In genomic region chr14:36057452-36058142, GRCh38 we compare ENCODE assay signal across 1 cellular context.
A peak's percentile ranks its signal among the peaks of the same experiment; 100 is the strongest.
TF ChIP-seq lines count a peak whose summit lies in the region.

No MANE protein-coding gene starts in this region.

TF ChIP-seq in HEK293, 187 proteins besides CTCF, POLR2A, EP300 and RAD21 (continued from another document):
- TF ChIP-seq ZNF776 (tag by site-specific recombination; IDR thresholded peaks at IDR 0.05; ENCODE audit: borderline replicate concordance) (no peak), ZNF16 (tag by site-specific recombination; IDR thresholded peaks at IDR 0.05; ENCODE audit: low read depth) (no peak), BCL11A (tag by site-specific recombination; IDR thresholded peaks at IDR 0.05; ENCODE audit: low read depth) (no peak), ZFHX2 (tag by site-specific recombination; conservative IDR thresholded peaks at IDR 0.05) (no peak), ZNF639 (tag by site-specific recombination; IDR thresholded peaks at IDR 0.05) (no peak), ZNF501 (tag by site-specific recombination; IDR thresholded peaks at IDR 0.05) (no peak), ZNF704 (tag by site-specific recombination; IDR thresholded peaks at IDR 0.05) (no peak), ZNF473 (tag by site-specific recombination; IDR thresholded peaks at IDR 0.05) (no peak), TRIM28 (IDR thresholded peaks at IDR 0.05; ENCODE audit: borderline replicate concordance, low read length) (no peak), ZNF585B (tag by site-specific recombination; IDR thresholded peaks at IDR 0.05) (no peak), ZNF513 (tag by site-specific recombination; IDR thresholded peaks at IDR 0.05) (no peak), YY2 (tag by site-specific recombination; IDR thresholded peaks at IDR 0.05) (no peak), ZNF777 (tag by site-specific recombination; IDR thresholded peaks at IDR 0.05; ENCODE audit: borderline replicate concordance) (no peak), ZBTB1 (tag by site-specific recombination; IDR thresholded peaks at IDR 0.05) (no peak), MZF1 (tag by site-specific recombination; IDR thresholded peaks at IDR 0.05; ENCODE audit: borderline replicate concordance) (no peak), ZFP69B (tag by site-specific recombination; IDR thresholded peaks at IDR 0.05) (no peak), KLF1 (tag by site-specific recombination; IDR thresholded peaks at IDR 0.05) (no peak), ZNF266 (tag by site-specific recombination; IDR thresholded peaks at IDR 0.05; ENCODE audit: low read depth) (no peak), ZNF768 (tag by site-specific recombination; IDR thresholded peaks at IDR 0.05) (no peak), ZNF292 (tag by site-specific recombination; IDR thresholded peaks at IDR 0.05; ENCODE audit: borderline replicate concordance, low read depth) (no peak), ZNF596 (tag by site-specific recombination; IDR thresholded peaks at IDR 0.05) (no peak), HOXC10 (CRISPR knock-in tag; IDR thresholded peaks at IDR 0.05) (no peak), ZNF510 (tag by site-specific recombination; IDR thresholded peaks at IDR 0.05; ENCODE audit: insufficient replicate concordance) (peak; percentile 49), ATF2 (tag by site-specific recombination; IDR thresholded peaks at IDR 0.05; ENCODE audit: low read depth) (no peak), ZNF350 (tag by site-specific recombination; IDR thresholded peaks at IDR 0.05) (no peak), ZNF654 (tag by site-specific recombination; IDR thresholded peaks at IDR 0.05; ENCODE audit: low read depth) (no peak), ZBTB20 (tag by site-specific recombination; IDR thresholded peaks at IDR 0.05) (no peak), RBAK (tag by site-specific recombination; IDR thresholded peaks at IDR 0.05) (no peak), ZSCAN23 (tag by site-specific recombination; IDR thresholded peaks at IDR 0.05) (no peak)
- TF ChIP-seq, protein P1, sequence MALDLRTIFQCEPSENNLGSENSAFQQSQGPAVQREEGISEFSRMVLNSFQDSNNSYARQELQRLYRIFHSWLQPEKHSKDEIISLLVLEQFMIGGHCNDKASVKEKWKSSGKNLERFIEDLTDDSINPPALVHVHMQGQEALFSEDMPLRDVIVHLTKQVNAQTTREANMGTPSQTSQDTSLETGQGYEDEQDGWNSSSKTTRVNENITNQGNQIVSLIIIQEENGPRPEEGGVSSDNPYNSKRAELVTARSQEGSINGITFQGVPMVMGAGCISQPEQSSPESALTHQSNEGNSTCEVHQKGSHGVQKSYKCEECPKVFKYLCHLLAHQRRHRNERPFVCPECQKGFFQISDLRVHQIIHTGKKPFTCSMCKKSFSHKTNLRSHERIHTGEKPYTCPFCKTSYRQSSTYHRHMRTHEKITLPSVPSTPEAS (tag by site-specific recombination; IDR thresholded peaks at IDR 0.05) = no peak
- TF ChIP-seq, protein P2, sequence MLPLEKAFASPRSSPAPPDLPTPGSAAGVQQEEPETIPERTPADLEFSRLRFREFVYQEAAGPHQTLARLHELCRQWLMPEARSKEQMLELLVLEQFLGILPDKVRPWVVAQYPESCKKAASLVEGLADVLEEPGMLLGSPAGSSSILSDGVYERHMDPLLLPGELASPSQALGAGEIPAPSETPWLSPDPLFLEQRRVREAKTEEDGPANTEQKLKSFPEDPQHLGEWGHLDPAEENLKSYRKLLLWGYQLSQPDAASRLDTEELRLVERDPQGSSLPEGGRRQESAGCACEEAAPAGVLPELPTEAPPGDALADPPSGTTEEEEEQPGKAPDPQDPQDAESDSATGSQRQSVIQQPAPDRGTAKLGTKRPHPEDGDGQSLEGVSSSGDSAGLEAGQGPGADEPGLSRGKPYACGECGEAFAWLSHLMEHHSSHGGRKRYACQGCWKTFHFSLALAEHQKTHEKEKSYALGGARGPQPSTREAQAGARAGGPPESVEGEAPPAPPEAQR (tag by site-specific recombination; IDR thresholded peaks at IDR 0.05) = no peak
- TF ChIP-seq, protein P3, sequence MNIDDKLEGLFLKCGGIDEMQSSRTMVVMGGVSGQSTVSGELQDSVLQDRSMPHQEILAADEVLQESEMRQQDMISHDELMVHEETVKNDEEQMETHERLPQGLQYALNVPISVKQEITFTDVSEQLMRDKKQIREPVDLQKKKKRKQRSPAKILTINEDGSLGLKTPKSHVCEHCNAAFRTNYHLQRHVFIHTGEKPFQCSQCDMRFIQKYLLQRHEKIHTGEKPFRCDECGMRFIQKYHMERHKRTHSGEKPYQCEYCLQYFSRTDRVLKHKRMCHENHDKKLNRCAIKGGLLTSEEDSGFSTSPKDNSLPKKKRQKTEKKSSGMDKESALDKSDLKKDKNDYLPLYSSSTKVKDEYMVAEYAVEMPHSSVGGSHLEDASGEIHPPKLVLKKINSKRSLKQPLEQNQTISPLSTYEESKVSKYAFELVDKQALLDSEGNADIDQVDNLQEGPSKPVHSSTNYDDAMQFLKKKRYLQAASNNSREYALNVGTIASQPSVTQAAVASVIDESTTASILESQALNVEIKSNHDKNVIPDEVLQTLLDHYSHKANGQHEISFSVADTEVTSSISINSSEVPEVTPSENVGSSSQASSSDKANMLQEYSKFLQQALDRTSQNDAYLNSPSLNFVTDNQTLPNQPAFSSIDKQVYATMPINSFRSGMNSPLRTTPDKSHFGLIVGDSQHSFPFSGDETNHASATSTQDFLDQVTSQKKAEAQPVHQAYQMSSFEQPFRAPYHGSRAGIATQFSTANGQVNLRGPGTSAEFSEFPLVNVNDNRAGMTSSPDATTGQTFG (tag by site-specific recombination; IDR thresholded peaks at IDR 0.05; ENCODE audit: borderline replicate concordance) = no peak
- TF ChIP-seq, protein P4, sequence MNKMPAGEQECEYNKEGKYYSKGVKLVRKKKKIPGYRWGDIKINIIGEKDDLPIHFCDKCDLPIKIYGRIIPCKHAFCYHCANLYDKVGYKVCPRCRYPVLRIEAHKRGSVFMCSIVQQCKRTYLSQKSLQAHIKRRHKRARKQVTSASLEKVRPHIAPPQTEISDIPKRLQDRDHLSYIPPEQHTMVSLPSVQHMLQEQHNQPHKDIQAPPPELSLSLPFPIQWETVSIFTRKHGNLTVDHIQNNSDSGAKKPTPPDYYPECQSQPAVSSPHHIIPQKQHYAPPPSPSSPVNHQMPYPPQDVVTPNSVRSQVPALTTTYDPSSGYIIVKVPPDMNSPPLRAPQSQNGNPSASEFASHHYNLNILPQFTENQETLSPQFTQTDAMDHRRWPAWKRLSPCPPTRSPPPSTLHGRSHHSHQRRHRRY (tag by site-specific recombination; IDR thresholded peaks at IDR 0.05) = no peak
- TF ChIP-seq, protein P5, sequence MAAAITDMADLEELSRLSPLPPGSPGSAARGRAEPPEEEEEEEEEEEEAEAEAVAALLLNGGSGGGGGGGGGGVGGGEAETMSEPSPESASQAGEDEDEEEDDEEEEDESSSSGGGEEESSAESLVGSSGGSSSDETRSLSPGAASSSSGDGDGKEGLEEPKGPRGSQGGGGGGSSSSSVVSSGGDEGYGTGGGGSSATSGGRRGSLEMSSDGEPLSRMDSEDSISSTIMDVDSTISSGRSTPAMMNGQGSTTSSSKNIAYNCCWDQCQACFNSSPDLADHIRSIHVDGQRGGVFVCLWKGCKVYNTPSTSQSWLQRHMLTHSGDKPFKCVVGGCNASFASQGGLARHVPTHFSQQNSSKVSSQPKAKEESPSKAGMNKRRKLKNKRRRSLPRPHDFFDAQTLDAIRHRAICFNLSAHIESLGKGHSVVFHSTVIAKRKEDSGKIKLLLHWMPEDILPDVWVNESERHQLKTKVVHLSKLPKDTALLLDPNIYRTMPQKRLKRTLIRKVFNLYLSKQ (tag by site-specific recombination; IDR thresholded peaks at IDR 0.05; ENCODE audit: borderline replicate concordance) = no peak
- TF ChIP-seq, protein P6, sequence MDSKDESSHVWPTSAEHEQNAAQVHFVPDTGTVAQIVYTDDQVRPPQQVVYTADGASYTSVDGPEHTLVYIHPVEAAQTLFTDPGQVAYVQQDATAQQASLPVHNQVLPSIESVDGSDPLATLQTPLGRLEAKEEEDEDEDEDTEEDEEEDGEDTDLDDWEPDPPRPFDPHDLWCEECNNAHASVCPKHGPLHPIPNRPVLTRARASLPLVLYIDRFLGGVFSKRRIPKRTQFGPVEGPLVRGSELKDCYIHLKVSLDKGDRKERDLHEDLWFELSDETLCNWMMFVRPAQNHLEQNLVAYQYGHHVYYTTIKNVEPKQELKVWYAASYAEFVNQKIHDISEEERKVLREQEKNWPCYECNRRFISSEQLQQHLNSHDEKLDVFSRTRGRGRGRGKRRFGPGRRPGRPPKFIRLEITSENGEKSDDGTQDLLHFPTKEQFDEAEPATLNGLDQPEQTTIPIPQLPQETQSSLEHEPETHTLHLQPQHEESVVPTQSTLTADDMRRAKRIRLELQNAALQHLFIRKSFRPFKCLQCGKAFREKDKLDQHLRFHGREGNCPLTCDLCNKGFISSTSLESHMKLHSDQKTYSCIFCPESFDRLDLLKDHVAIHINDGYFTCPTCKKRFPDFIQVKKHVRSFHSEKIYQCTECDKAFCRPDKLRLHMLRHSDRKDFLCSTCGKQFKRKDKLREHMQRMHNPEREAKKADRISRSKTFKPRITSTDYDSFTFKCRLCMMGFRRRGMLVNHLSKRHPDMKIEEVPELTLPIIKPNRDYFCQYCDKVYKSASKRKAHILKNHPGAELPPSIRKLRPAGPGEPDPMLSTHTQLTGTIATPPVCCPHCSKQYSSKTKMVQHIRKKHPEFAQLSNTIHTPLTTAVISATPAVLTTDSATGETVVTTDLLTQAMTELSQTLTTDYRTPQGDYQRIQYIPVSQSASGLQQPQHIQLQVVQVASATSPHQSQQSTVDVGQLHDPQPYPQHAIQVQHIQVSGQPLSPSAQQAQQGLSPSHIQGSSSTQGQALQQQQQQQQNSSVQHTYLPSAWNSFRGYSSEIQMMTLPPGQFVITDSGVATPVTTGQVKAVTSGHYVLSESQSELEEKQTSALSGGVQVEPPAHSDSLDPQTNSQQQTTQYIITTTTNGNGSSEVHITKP (tag by site-specific recombination; IDR thresholded peaks at IDR 0.05) = no peak
- TF ChIP-seq, protein P7, sequence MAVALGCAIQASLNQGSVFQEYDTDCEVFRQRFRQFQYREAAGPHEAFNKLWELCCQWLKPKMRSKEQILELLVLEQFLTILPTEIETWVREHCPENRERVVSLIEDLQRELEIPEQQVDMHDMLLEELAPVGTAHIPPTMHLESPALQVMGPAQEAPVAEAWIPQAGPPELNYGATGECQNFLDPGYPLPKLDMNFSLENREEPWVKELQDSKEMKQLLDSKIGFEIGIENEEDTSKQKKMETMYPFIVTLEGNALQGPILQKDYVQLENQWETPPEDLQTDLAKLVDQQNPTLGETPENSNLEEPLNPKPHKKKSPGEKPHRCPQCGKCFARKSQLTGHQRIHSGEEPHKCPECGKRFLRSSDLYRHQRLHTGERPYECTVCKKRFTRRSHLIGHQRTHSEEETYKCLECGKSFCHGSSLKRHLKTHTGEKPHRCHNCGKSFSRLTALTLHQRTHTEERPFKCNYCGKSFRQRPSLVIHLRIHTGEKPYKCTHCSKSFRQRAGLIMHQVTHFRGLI (tag by site-specific recombination; IDR thresholded peaks at IDR 0.05) = no peak
